Comparison of ENCODE assay signal across 1 cellular context in genomic region chr10:48468130-48468790, GRCh38.
TF ChIP-seq lines count a peak whose summit lies in the region.

No MANE protein-coding gene starts in this region.

TF ChIP-seq in IMR-90, 13 proteins besides CTCF, POLR2A, EP300 and RAD21 (continued from another document):
- TF ChIP-seq BHLHE40 (IDR thresholded peaks at IDR 0.05; ENCODE audit: low read depth, low read length) (no peak), MAZ (IDR thresholded peaks at IDR 0.05; ENCODE audit: borderline replicate concordance, low read depth, low read length) (no peak)
